Comparison of ENCODE assay signal across 19 cellular contexts in genomic region chr2:31240406-31241365, GRCh38. TPM values are rescaled to one million over a fixed set of nuclear protein-coding genes. Genes with fewer than 3 reads are reported as not detected.
DNase-seq lines count a peak whose midpoint lies in the region; ATAC-seq and TF ChIP-seq lines count a peak whose summit lies in the region.
"Had no signal": no experiment of that assay in that cellular context is flagged by ENCODE, and none has a peak within 500 bp of the region (broad histone marks: within the 10 kb centered on the region; RNA-seq: fewer than 3 reads in every experiment).

No MANE protein-coding gene starts in this region.

- ATAC-seq in HG02840 (IDR thresholded peaks at IDR 0.05; ENCODE audit: low FRiP score, unreplicated experiment): no peak
- ATAC-seq: activated CD8-positive, alpha-beta T cell treated with anti-CD3 and anti-CD28 coated beads, Interleukin-2, amount 10 ng/mL, durations not matched to agents 7 days and 5 days had no signal

- H4K20me1 ChIP-seq in neural progenitor cell (ENCODE audit: low read depth): peaks cover 5% of the 10 kb centered on the region

- intact Hi-C loops in esophagus squamous epithelium (cut with DNase I) (no loop called here), tibial artery (cut with DNase I; ENCODE audit: low total_unique reads) (no loop called here)

- no peaks in the 10 kb centered on the region for H3K36me3 Mint-ChIP-seq in neural progenitor cell

- DNase-seq in activated CD8-positive, alpha-beta memory T cell treated with anti-CD3 and anti-CD28 coated beads, Interleukin-2, amount 50 U/mL, for 48 hours: peak; percentile 22
- DNase-seq in activated CD8-positive, alpha-beta memory T cell treated with anti-CD3 and anti-CD28 coated beads, Interleukin-2, amount 50 U/mL, for 4 hours: no peak
- DNase-seq in esophagus squamous epithelium (lab: John Stamatoyannopoulos, UW): no peak
- no peak for DNase-seq in neural progenitor cell (ENCODE audit: low spot score)
- no peak for DNase-seq in tibial artery
- DNase-seq in NCI-H2029 (lab: John Stamatoyannopoulos, UW): no peak
- DNase-seq in NCI-H2171 (lab: John Stamatoyannopoulos, UW): no peak
- DNase-seq: activated CD8-positive, alpha-beta T cell treated with anti-CD3 and anti-CD28 coated beads, Interleukin-2, amount 10 ng/mL, durations not matched to agents 7 days and 5 days; activated gamma-delta T cell; CD4-positive, alpha-beta memory T cell; DMS79; kidney glomerular epithelial cell; NCI-H526 treated with DMSO at 0.1 percent for 48 hours; PC-9; SK-N-SH had no signal

- H3K27ac ChIP-seq in esophagus squamous epithelium (peak overlapping the region in 3 of 4 donors; percentile 51 to 77 (median 69)), neural progenitor cell (no peak overlapping the region), tibial artery (peak overlapping the region; percentile 94)
- H3K27ac ChIP-seq: PC-9 had no signal

- no peaks in the 10 kb centered on the region for H3K27me3 ChIP-seq in esophagus squamous epithelium
- H3K27me3 ChIP-seq in neural progenitor cell: no peaks in the 10 kb centered on the region
- H3K27me3 ChIP-seq in tibial artery: no peaks in the 10 kb centered on the region
- H3K27me3 ChIP-seq: esophagus muscularis mucosa had no signal

- no peak for TF ChIP-seq CTCF in esophagus squamous epithelium (IDR thresholded peaks at IDR 0.05)
- no peak for TF ChIP-seq CTCF in neural progenitor cell (IDR thresholded peaks at IDR 0.05)
- no peak for TF ChIP-seq CTCF in tibial artery (IDR thresholded peaks at IDR 0.05)

- no peak overlapping the region for H3K4me3 Mint-ChIP-seq in neural progenitor cell
- H3K4me3 Mint-ChIP-seq: activated CD8-positive, alpha-beta T cell treated with anti-CD3 and anti-CD28 coated beads, Interleukin-2, amount 10 ng/mL, durations not matched to agents 7 days and 5 days; CD4-positive, alpha-beta memory T cell had no signal

- H3K79me2 ChIP-seq in neural progenitor cell (ENCODE audit: low read depth): peaks cover 5% of the 10 kb centered on the region

- no peaks in the 10 kb centered on the region for H3F3A ChIP-seq in neural progenitor cell (ENCODE audit: low read depth)

- H3K9me3 Mint-ChIP-seq in neural progenitor cell: no peaks in the 10 kb centered on the region
- H3K9me3 Mint-ChIP-seq: CD4-positive, alpha-beta memory T cell had no signal

- H3K36me3 ChIP-seq in esophagus squamous epithelium (peaks cover 0 to 20% (median 0%) of the 10 kb centered on the region in 3 donors), neural progenitor cell (no peaks in the 10 kb centered on the region), tibial artery (peaks cover 0 to 11% (median 10%) of the 10 kb centered on the region in 3 donors)

- H3K27me3 Mint-ChIP-seq in neural progenitor cell (ENCODE audit: insufficient read depth, low read depth): peaks cover 2% of the 10 kb centered on the region
- H3K27me3 Mint-ChIP-seq: CD4-positive, alpha-beta memory T cell had no signal

- WGBS in esophagus squamous epithelium, 2 donors: 73% methylated on average over 5 to 9 of the region's 11 CpGs

- no peaks in the 10 kb centered on the region for H3K9me3 ChIP-seq in esophagus squamous epithelium
- no peaks in the 10 kb centered on the region for H3K9me3 ChIP-seq in neural progenitor cell (ENCODE audit: low read depth)
- H3K9me3 ChIP-seq in tibial artery: no peaks in the 10 kb centered on the region
- H3K9me3 ChIP-seq: esophagus muscularis mucosa, SK-N-SH had no signal

- H3K9ac ChIP-seq in neural progenitor cell: no peak overlapping the region
- H3K9ac ChIP-seq: SK-N-SH had no signal

- H2AFZ ChIP-seq in neural progenitor cell (replicated peaks): no peak overlapping the region
- H2AFZ ChIP-seq: PC-9 had no signal

- H3K4me3 ChIP-seq in esophagus squamous epithelium: no peak overlapping the region
- H3K4me3 ChIP-seq in neural progenitor cell: no peak overlapping the region
- no peak overlapping the region for H3K4me3 ChIP-seq in tibial artery
- H3K4me3 ChIP-seq: PC-9, smooth muscle cell had no signal

- H3K4me1 ChIP-seq in esophagus squamous epithelium (peaks cover 12 to 57% (median 33%) of the 10 kb centered on the region in 3 donors), neural progenitor cell (no peaks in the 10 kb centered on the region), tibial artery (peaks cover 7 to 44% (median 35%) of the 10 kb centered on the region in 4 donors)

- H3K4me1 Mint-ChIP-seq in neural progenitor cell: peaks cover 6% of the 10 kb centered on the region

- H3K27ac Mint-ChIP-seq in neural progenitor cell: peak overlapping the region; percentile 50
- H3K27ac Mint-ChIP-seq: activated CD8-positive, alpha-beta T cell treated with anti-CD3 and anti-CD28 coated beads, Interleukin-2, amount 10 ng/mL, durations not matched to agents 7 days and 5 days had no signal

- H3K4me2 ChIP-seq in neural progenitor cell: no peak overlapping the region
- H3K4me2 ChIP-seq: PC-9 had no signal

- no peak for TF ChIP-seq POLR2A in esophagus squamous epithelium (IDR thresholded peaks at IDR 0.05)

RNA-seq across cellular contexts. Expression of gene EHD3, which starts 6.7 kb away (rescaled TPM):
- total RNA-seq in esophagus squamous epithelium: 10 to 100 TPM; 22.6 to 54.5 (median 38.1) TPM
- total RNA-seq in neural progenitor cell (ENCODE audit: low replicate concordance): 3.9 and 10.7 TPM in 2 replicates

RNA-seq across cellular contexts. Expression of gene CAPN14, which starts 23.4 kb away (rescaled TPM):
- total RNA-seq in esophagus squamous epithelium (100 to 1,000 TPM; 124 to 316 (median 198) TPM), neural progenitor cell (ENCODE audit: low replicate concordance) (0.04 and 0.19 TPM in 2 replicates)
- total RNA-seq: A172; activated CD8-positive, alpha-beta T cell treated with anti-CD3 and anti-CD28 coated beads, Interleukin-2, amount 10 ng/mL, durations not matched to agents 7 days and 5 days had no signal

Comparison
In these comparisons a context has a peak if more than half of its experiments do, and no peak if none do; other contexts are left out.
1. RNA of gene CAPN14, which starts 23.4 kb away (total RNA-seq): 124 to 316 TPM in esophagus squamous epithelium; 0.04 to 0.19 TPM in neural progenitor cell; every median in the first group is over 100 times any median in the second.